ENCODE assay signal across 15 cellular contexts in genomic region chr2:108967757-108968156, GRCh38. TPM values are rescaled to one million over a fixed set of nuclear protein-coding genes. Genes with fewer than 3 reads are reported as not detected.
DNase-seq lines count a peak whose midpoint lies in the region; ATAC-seq, FAIRE-seq and TF ChIP-seq lines count a peak whose summit lies in the region.
"Had no signal": no experiment of that assay in that cellular context is flagged by ENCODE, and none has a peak within 500 bp of the region (broad histone marks: within the 10 kb centered on the region; RNA-seq: fewer than 3 reads in every experiment).

No MANE protein-coding gene starts in this region.

- no peaks in the 10 kb centered on the region for H3K9me3 ChIP-seq in CD4-positive, alpha-beta T cell (ENCODE audit: control insufficient read depth, low read length)
- H3K9me3 ChIP-seq in neural progenitor cell (ENCODE audit: low read depth), result no peaks in the 10 kb centered on the region
- H3K9me3 ChIP-seq: BLaER1 had no signal

- no peaks in the 10 kb centered on the region for H3K36me3 ChIP-seq in neural progenitor cell
- H3K36me3 ChIP-seq: BLaER1 had no signal

- no peak overlapping the region for H3K4me3 ChIP-seq in neural progenitor cell
- H3K4me3 ChIP-seq: BLaER1, K562 had no signal

- no peaks in the 10 kb centered on the region for H3K27me3 Mint-ChIP-seq in activated CD8-positive, alpha-beta T cell treated with anti-CD3 and anti-CD28 coated beads for 36 hours
- no peaks in the 10 kb centered on the region for H3K27me3 Mint-ChIP-seq in activated CD8-positive, alpha-beta T cell treated with anti-CD3 and anti-CD28 coated beads, Interleukin-2, amount 10 ng/mL, durations not matched to agents 7 days and 5 days (ENCODE audit: low read depth)
- H3K27me3 Mint-ChIP-seq in CD4-positive, alpha-beta T cell, result no peaks in the 10 kb centered on the region
- peaks cover 6% of the 10 kb centered on the region for H3K27me3 Mint-ChIP-seq in neural progenitor cell (ENCODE audit: insufficient read depth, low read depth)

- intact Hi-C loops in activated CD8-positive, alpha-beta T cell treated with anti-CD3 and anti-CD28 coated beads for 36 hours (cut with micrococcal nuclease), result no loop called here
- intact Hi-C loops in CD4-positive, alpha-beta T cell (cut with DNase I, micrococcal nuclease), result no loop called here

- H3K9me3 Mint-ChIP-seq in activated CD8-positive, alpha-beta T cell treated with anti-CD3 and anti-CD28 coated beads for 36 hours, result no peaks in the 10 kb centered on the region
- H3K9me3 Mint-ChIP-seq in activated CD8-positive, alpha-beta T cell treated with anti-CD3 and anti-CD28 coated beads, Interleukin-2, amount 10 ng/mL, durations not matched to agents 7 days and 5 days (ENCODE audit: insufficient read depth), result no peaks in the 10 kb centered on the region
- no peaks in the 10 kb centered on the region for H3K9me3 Mint-ChIP-seq in CD4-positive, alpha-beta T cell
- no peaks in the 10 kb centered on the region for H3K9me3 Mint-ChIP-seq in neural progenitor cell

- H3K4me3 Mint-ChIP-seq in activated CD8-positive, alpha-beta T cell treated with anti-CD3 and anti-CD28 coated beads for 36 hours, result no peak overlapping the region
- no peak overlapping the region for H3K4me3 Mint-ChIP-seq in activated CD8-positive, alpha-beta T cell treated with anti-CD3 and anti-CD28 coated beads, Interleukin-2, amount 10 ng/mL, durations not matched to agents 7 days and 5 days
- peak overlapping the region; percentile 50 for H3K4me3 Mint-ChIP-seq in CD4-positive, alpha-beta T cell
- no peak overlapping the region for H3K4me3 Mint-ChIP-seq in neural progenitor cell

- no peaks in the 10 kb centered on the region for H3K27me3 ChIP-seq in CD4-positive, alpha-beta T cell (ENCODE audit: control insufficient read depth, insufficient read depth, low read length)
- H3K27me3 ChIP-seq in neural progenitor cell, result no peaks in the 10 kb centered on the region
- H3K27me3 ChIP-seq: BLaER1 had no signal

- peaks cover 74% of the 10 kb centered on the region for H3K4me1 Mint-ChIP-seq in activated CD8-positive, alpha-beta T cell treated with anti-CD3 and anti-CD28 coated beads for 36 hours (ENCODE audit: low read depth)
- peaks cover 38% of the 10 kb centered on the region for H3K4me1 Mint-ChIP-seq in activated CD8-positive, alpha-beta T cell treated with anti-CD3 and anti-CD28 coated beads, Interleukin-2, amount 10 ng/mL, durations not matched to agents 7 days and 5 days (ENCODE audit: low read depth)
- H3K4me1 Mint-ChIP-seq in CD4-positive, alpha-beta T cell (ENCODE audit: low read depth), result peaks cover 98% of the 10 kb centered on the region
- H3K4me1 Mint-ChIP-seq in neural progenitor cell, result peaks cover 69% of the 10 kb centered on the region

- DNase-seq in activated CD8-positive, alpha-beta T cell treated with anti-CD3 and anti-CD28 coated beads for 36 hours, result peak; percentile 39
- DNase-seq in activated CD8-positive, alpha-beta T cell treated with anti-CD3 and anti-CD28 coated beads, Interleukin-2, amount 10 ng/mL, durations not matched to agents 7 days and 5 days, result no peak
- no peak for DNase-seq in CD4-positive, alpha-beta T cell
- DNase-seq in neural progenitor cell (ENCODE audit: low spot score), result no peak
- no peak for DNase-seq in urothelium cell line (ENCODE audit: low spot score)
- DNase-seq: GOT3, MV-4-11, NCI-H1417 treated with DMSO at 0.1 percent for 48 hours, NCI-H1930, NCI-H510A had no signal

- H3K36me3 Mint-ChIP-seq in activated CD8-positive, alpha-beta T cell treated with anti-CD3 and anti-CD28 coated beads for 36 hours (ENCODE audit: low read depth), result no peaks in the 10 kb centered on the region
- no peaks in the 10 kb centered on the region for H3K36me3 Mint-ChIP-seq in activated CD8-positive, alpha-beta T cell treated with anti-CD3 and anti-CD28 coated beads, Interleukin-2, amount 10 ng/mL, durations not matched to agents 7 days and 5 days (ENCODE audit: low read depth)
- H3K36me3 Mint-ChIP-seq in CD4-positive, alpha-beta T cell (ENCODE audit: low read depth), result no peaks in the 10 kb centered on the region
- H3K36me3 Mint-ChIP-seq in neural progenitor cell, result no peaks in the 10 kb centered on the region

- no peak for TF ChIP-seq CTCF in activated CD8-positive, alpha-beta T cell treated with anti-CD3 and anti-CD28 coated beads for 36 hours (IDR thresholded peaks at IDR 0.05)
- no peak for TF ChIP-seq CTCF in CD4-positive, alpha-beta T cell (IDR thresholded peaks at IDR 0.05)
- TF ChIP-seq CTCF in VCaP (conservative IDR thresholded peaks at IDR 0.05) (no peak), neural progenitor cell (IDR thresholded peaks at IDR 0.05) (no peak)

- H4K20me1 ChIP-seq in neural progenitor cell (ENCODE audit: low read depth), result no peaks in the 10 kb centered on the region
- H4K20me1 ChIP-seq: BLaER1 had no signal

- CTCF ChIA-PET in activated CD8-positive, alpha-beta T cell treated with anti-CD3 and anti-CD28 coated beads for 36 hours (lab: Charles Lee), result interaction anchor here (0.8 to 3.4 kb wide), 4 partner anchors 9 to 50 kb away, joined by 3 to 26 read pairs (median 4); partner anchors contain the start of gene EDAR
- CTCF ChIA-PET in activated CD8-positive, alpha-beta T cell treated with anti-CD3 and anti-CD28 coated beads, Interleukin-2, amount 10 ng/mL, durations not matched to agents 7 days and 5 days (lab: Charles Lee), result interaction anchor here (1.1 to 1.8 kb wide), 4 partner anchors 14 to 39 kb away, joined by 4 to 8 read pairs (median 5); partner anchors contain the start of gene EDAR
- CTCF ChIA-PET in CD4-positive, alpha-beta T cell (lab: Charles Lee), result interaction anchor here (1.5 to 2.2 kb wide), 2 partner anchors 8 to 21 kb away, joined by 5 read pairs; partner anchors contain the start of gene EDAR

- H3K27ac Mint-ChIP-seq in activated CD8-positive, alpha-beta T cell treated with anti-CD3 and anti-CD28 coated beads for 36 hours, result peak overlapping the region; percentile 23
- no peak overlapping the region for H3K27ac Mint-ChIP-seq in activated CD8-positive, alpha-beta T cell treated with anti-CD3 and anti-CD28 coated beads, Interleukin-2, amount 10 ng/mL, durations not matched to agents 7 days and 5 days
- peak overlapping the region; percentile 82 for H3K27ac Mint-ChIP-seq in CD4-positive, alpha-beta T cell
- H3K27ac Mint-ChIP-seq in neural progenitor cell, result peak overlapping the region; percentile 83

- H3K27ac ChIP-seq in CD4-positive, alpha-beta T cell (ENCODE audit: low read depth, low read length), result no peak overlapping the region
- H3K27ac ChIP-seq in VCaP (peak overlapping the region; percentile 78), neural progenitor cell (no peak overlapping the region)
- H3K27ac ChIP-seq: BLaER1 had no signal

- H3K4me1 ChIP-seq in neural progenitor cell, result peaks cover 3% of the 10 kb centered on the region
- H3K4me1 ChIP-seq: BLaER1 had no signal

- FAIRE-seq in urothelium cell line (lab: Jason Lieb, UNC), result no peak
- FAIRE-seq: A204.1, K562 had no signal

- POLR2A ChIA-PET in activated CD8-positive, alpha-beta T cell treated with anti-CD3 and anti-CD28 coated beads for 36 hours (lab: Charles Lee), result interaction anchor here (0.5 to 0.9 kb wide), 2 partner anchors 10 kb away, joined by 3 to 4 read pairs; no protein-coding TSS in a partner anchor
- POLR2A ChIA-PET in activated CD8-positive, alpha-beta T cell treated with anti-CD3 and anti-CD28 coated beads, Interleukin-2, amount 10 ng/mL, durations not matched to agents 7 days and 5 days (lab: Charles Lee), result interaction anchor here (1.1 kb wide), 1 partner anchor 64 kb away, joined by 3 read pairs; no protein-coding TSS in a partner anchor
- POLR2A ChIA-PET in CD4-positive, alpha-beta T cell (lab: Charles Lee), result interaction anchor here (0.6 to 1.6 kb wide), 4 partner anchors 9 to 163 kb away, joined by 3 to 12 read pairs (median 5); no protein-coding TSS in a partner anchor

- no peaks in the 10 kb centered on the region for H3F3A ChIP-seq in neural progenitor cell (ENCODE audit: low read depth)

- H3K4me2 ChIP-seq in neural progenitor cell, result no peak overlapping the region
- H3K4me2 ChIP-seq: BLaER1 had no signal

- ATAC-seq in activated CD8-positive, alpha-beta T cell treated with anti-CD3 and anti-CD28 coated beads for 36 hours, result no peak
- no peak for ATAC-seq in activated CD8-positive, alpha-beta T cell treated with anti-CD3 and anti-CD28 coated beads, Interleukin-2, amount 10 ng/mL, durations not matched to agents 7 days and 5 days
- peak; percentile 30 for ATAC-seq in CD4-positive, alpha-beta T cell (ENCODE audit: poor library complexity)
- no peak for ATAC-seq in HG02973 (IDR thresholded peaks at IDR 0.05; ENCODE audit: unreplicated experiment)
- ATAC-seq: K562 had no signal

- no peak overlapping the region for H2AFZ ChIP-seq in neural progenitor cell (replicated peaks)

- H3K9ac ChIP-seq in neural progenitor cell, result no peak overlapping the region
- H3K9ac ChIP-seq: BLaER1 had no signal

- no peaks in the 10 kb centered on the region for H3K79me2 ChIP-seq in neural progenitor cell (ENCODE audit: low read depth)

RNA-seq across cellular contexts. Expression of gene EDAR, which starts 21.3 kb away (rescaled TPM):
- total RNA-seq in activated CD8-positive, alpha-beta T cell treated with anti-CD3 and anti-CD28 coated beads for 36 hours, result under 1 TPM; 0.09 to 0.11 TPM
- not detected for total RNA-seq in activated CD8-positive, alpha-beta T cell treated with anti-CD3 and anti-CD28 coated beads, Interleukin-2, amount 10 ng/mL, durations not matched to agents 7 days and 5 days
- 10 to 100 TPM in 1 of 2 experiments, 1 to 10 TPM in 1; 9.4 to 10.3 TPM for total RNA-seq in CD4-positive, alpha-beta T cell
- not detected in 2 replicates for total RNA-seq in neural progenitor cell (ENCODE audit: low replicate concordance)
- total RNA-seq: K562 had no signal

Comparison
In these comparisons a context has a peak if more than half of its experiments do, and no peak if none do; other contexts are left out.
1. RNA of gene EDAR, which starts 21.3 kb away (total RNA-seq): 9.4 to 10.3 TPM in CD4-positive, alpha-beta T cell; 0.09 to 0.11 TPM in activated CD8-positive, alpha-beta T cell treated with anti-CD3 and anti-CD28 coated beads for 36 hours, not detected in activated CD8-positive, alpha-beta T cell treated with anti-CD3 and anti-CD28 coated beads, Interleukin-2, amount 10 ng/mL, durations not matched to agents 7 days and 5 days and not detected in neural progenitor cell; every median in the first group is over 4 times any median in the second.